8 cellular contexts compared by ENCODE assay signal in the genomic region with DNA sequence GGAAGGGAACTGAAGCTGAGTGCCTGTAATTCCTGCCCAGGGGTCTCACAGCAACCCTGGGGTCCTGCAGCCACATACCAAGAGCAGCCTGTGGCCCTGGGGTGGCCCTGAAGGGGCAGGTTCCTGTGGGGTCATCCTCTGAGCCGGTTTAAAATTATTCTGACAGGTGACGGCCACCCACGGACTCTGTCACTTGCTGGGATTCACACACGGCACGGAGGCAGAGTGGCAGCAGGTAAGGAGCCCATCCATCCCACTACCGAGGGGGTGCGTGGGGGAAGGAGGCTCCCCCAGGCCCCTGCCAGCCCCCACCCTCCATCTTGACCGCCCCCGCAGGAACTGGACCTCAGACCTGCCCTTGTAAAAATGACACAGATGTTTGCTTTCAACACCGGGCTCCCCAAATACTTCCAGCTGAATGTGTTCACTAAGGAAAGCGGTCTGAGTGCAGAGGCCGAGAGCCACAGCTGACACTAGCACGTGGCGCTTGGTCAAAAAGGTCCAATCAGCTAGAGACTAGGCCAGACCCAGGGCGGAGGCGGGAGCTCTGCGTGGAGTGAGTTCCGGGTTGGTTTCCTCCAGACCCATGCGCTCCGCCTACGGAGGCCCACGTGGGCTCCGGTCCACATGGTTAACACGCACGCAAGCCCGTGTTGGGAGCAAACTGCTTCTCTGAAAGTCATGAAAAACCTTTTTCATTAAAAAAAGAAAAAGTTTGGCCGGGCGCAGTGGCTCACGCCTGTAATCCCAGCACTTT. TPM values are rescaled to one million over a fixed set of nuclear protein-coding genes. Genes with fewer than 3 reads are reported as not detected.
DNase-seq lines count a peak whose midpoint lies in the region; ATAC-seq and TF ChIP-seq lines count a peak whose summit lies in the region.

No MANE protein-coding gene starts in this region.

- TF ChIP-seq CTCF in HL-60 (IDR thresholded peaks at IDR 0.05; ENCODE audit: insufficient read depth, low read length) (no peak), foreskin fibroblast (IDR thresholded peaks at IDR 0.05; ENCODE audit: low read depth, low read length) (no peak)

- no peak for ATAC-seq in HG02571 (IDR thresholded peaks at IDR 0.05; ENCODE audit: unreplicated experiment)

- peaks cover 2% of the 10 kb centered on the region for H3K27me3 ChIP-seq in HL-60 (ENCODE audit: insufficient read depth, poor library complexity, severe bottlenecking)

- H3K27ac ChIP-seq in HL-60 (replicated peaks) = peak overlapping the region; percentile 39

- H3K4me3 ChIP-seq in HL-60 (replicated peaks; ENCODE audit: insufficient read depth, low read length) (no peak overlapping the region), foreskin fibroblast (ENCODE audit: low read depth in 1 of 2, low read length in 2 of 2) (no peak overlapping the region)

- DNase-seq in AML-193 (lab: John Stamatoyannopoulos, UW) (peak; percentile 60 to 65), HL-60 (ENCODE audit: low read depth in 1 of 2, low spot score in 1 of 2) (peak in 1 of 2 experiments; percentile 77), foreskin fibroblast (peak; percentile 97 to 99), renal cortical epithelial cell (ENCODE audit: low read depth) (peak; percentile 47), A172 (ENCODE audit: low spot score) (no peak)
- peak in 2 of 3 experiments; percentile 23 to 27 for DNase-seq in activated CD8-positive, alpha-beta memory T cell treated with anti-CD3 and anti-CD28 coated beads for 48 hours (ENCODE audit: low read depth in 2 of 3, low spot score in 2 of 3)
- DNase-seq in NK-92 treated with Interleukin-12 subunit alpha and Interleukin-12 subunit beta, amount 100 ng/mL, for 24 hours (lab: John Stamatoyannopoulos, UW) = no peak

RNA-seq across cellular contexts. Expression of a gene that starts 10.0 kb away (rescaled TPM):
- total RNA-seq in renal cortical epithelial cell = 3.1 and 9.0 TPM in 2 replicates
- total RNA-seq in A172 (2014; rRNA removed; shearing (Covaris generic)) = 13.7 and 25.5 TPM in 2 replicates

RNA-seq across cellular contexts. Expression of a gene that starts 10.8 kb away (rescaled TPM):
- total RNA-seq in renal cortical epithelial cell = 39.4 and 81.7 TPM in 2 replicates
- total RNA-seq in A172 (2014; rRNA removed; shearing (Covaris generic)) = 57.6 and 61.7 TPM in 2 replicates

RNA-seq across cellular contexts. Expression of a gene that starts 27.5 kb away (rescaled TPM):
- total RNA-seq in renal cortical epithelial cell = 1.8 and 1.9 TPM in 2 replicates
- 7.8 and 8.9 TPM in 2 replicates for total RNA-seq in A172 (2014; rRNA removed; shearing (Covaris generic))

RNA-seq across cellular contexts. Expression of a gene that starts 27.8 kb away (rescaled TPM):
- total RNA-seq in renal cortical epithelial cell = 14.4 and 27.1 TPM in 2 replicates
- total RNA-seq in A172 (2014; rRNA removed; shearing (Covaris generic)) = 20.1 and 20.5 TPM in 2 replicates

Comparison
In these comparisons a context has a peak if more than half of its experiments do, and no peak if none do; other contexts are left out.
1. DNase-seq: peak in AML-193 (2 of 2), activated CD8-positive, alpha-beta memory T cell treated with anti-CD3 and anti-CD28 coated beads for 48 hours (2 of 3), foreskin fibroblast (2 of 2) and renal cortical epithelial cell (single experiment); none in A172 (single experiment) and NK-92 treated with Interleukin-12 subunit alpha and Interleukin-12 subunit beta, amount 100 ng/mL, for 24 hours (single experiment).